In the genomic region with DNA sequence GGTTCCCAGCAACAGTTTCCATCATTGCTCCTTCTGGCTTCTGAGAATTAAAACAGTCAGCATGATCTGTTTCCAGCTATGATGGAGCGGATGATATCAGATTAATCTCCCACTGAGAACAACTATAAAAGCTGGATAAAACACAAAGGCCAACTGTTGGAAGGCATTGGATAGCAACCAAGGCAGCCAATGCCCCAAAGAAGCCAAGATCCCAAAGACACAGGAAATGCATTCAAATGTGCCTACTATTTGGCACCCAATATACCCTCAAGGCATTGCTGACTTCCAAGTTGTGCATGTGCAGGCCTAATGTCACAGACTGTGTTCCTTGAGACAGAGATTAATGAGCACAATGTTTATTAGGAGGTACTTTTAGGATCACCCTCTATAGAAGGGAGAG, we compare ENCODE assay signal across 22 cellular contexts.
DNase-seq lines count a peak whose midpoint lies in the region; TF ChIP-seq lines count a peak whose summit lies in the region.
"Had no signal": no experiment of that assay in that cellular context is flagged by ENCODE, and none has a peak within 500 bp of the region (broad histone marks: within the 10 kb centered on the region; RNA-seq: fewer than 3 reads in every experiment).

No MANE protein-coding gene starts in this region.

- H3K36me3 ChIP-seq in HAP-1 (replicated peaks): no peaks in the 10 kb centered on the region
- H3K36me3 ChIP-seq: breast epithelium, upper lobe of left lung had no signal

- H3K27me3 ChIP-seq in HAP-1 (ENCODE audit: low read depth): no peaks in the 10 kb centered on the region
- H3K27me3 ChIP-seq: breast epithelium, upper lobe of left lung had no signal

- DNase-seq in NCI-H446 (lab: John Stamatoyannopoulos, UW) (peak; percentile 61 to 83), cerebellar cortex (ENCODE audit: low spot score) (peak; percentile 58), medulla oblongata (ENCODE audit: extremely low spot score) (peak; percentile 90), superior temporal gyrus (ENCODE audit: extremely low spot score) (peak; percentile 85), HAP-1 (ENCODE audit: low spot score in 2 of 2) (no peak), GM13976 (ENCODE audit: low spot score) (no peak)
- DNase-seq in activated CD4-positive, alpha-beta T cell treated with anti-CD3 and anti-CD28 coated beads for 4 hours: no peak
- DNase-seq: activated CD4-positive, alpha-beta T cell treated with anti-CD3 and anti-CD28 coated beads, Interleukin-2, amount 10 ng/mL, durations not matched to agents 24 days and 14 days; activated naive CD8-positive, alpha-beta T cell treated with anti-CD3 and anti-CD28 coated beads, Interleukin-2, amount 10 ng/mL, durations not matched to agents 7 days and 5 days; Caco-2; EL; mesenchymal stem cell; natural killer cell; NCI-H1417 treated with DMSO at 0.1 percent for 48 hours; NCI-H82; OCI-M1; SIG-M5; T-helper 1 cell; upper lobe of left lung had no signal

- H3K4me1 ChIP-seq in HAP-1: no peaks in the 10 kb centered on the region
- H3K4me1 ChIP-seq: Caco-2, parathyroid adenoma, upper lobe of left lung had no signal

- no peak for TF ChIP-seq CTCF in GM13976 (IDR thresholded peaks at IDR 0.05; ENCODE audit: borderline replicate concordance, control extremely low read depth, extremely low read depth, insufficient read depth, missing control alignments)

- H3K9me3 ChIP-seq in HAP-1: no peaks in the 10 kb centered on the region
- H3K9me3 ChIP-seq: Caco-2 had no signal

- in situ Hi-C loops in HAP-1 (cut with MboI; ENCODE audit: low sequenced_read_pairs) (no loop called here), GM13976 (cut with MboI; ENCODE audit: low sequenced_read_pairs, unreplicated experiment) (no loop called here)

- H3K4me3 ChIP-seq in HAP-1: no peak overlapping the region
- H3K4me3 ChIP-seq: breast epithelium, skin epidermis, upper lobe of left lung had no signal

Comparison
In these comparisons a context has a peak if more than half of its experiments do, and no peak if none do; other contexts are left out.
1. DNase-seq: peak in NCI-H446 (2 of 2), cerebellar cortex (single experiment), medulla oblongata (single experiment) and superior temporal gyrus (single experiment); none in activated CD4-positive, alpha-beta T cell treated with anti-CD3 and anti-CD28 coated beads for 4 hours (0 of 2), HAP-1 (0 of 2) and GM13976 (single experiment).